ENCODE assay signal across 11 cellular contexts in genomic region chr1:48258106-48258505, GRCh38. TPM values are rescaled to one million over a fixed set of nuclear protein-coding genes. Genes with fewer than 3 reads are reported as not detected.
"Had no signal": no experiment of that assay in that cellular context is flagged by ENCODE, and none has a peak within 500 bp of the region (broad histone marks: within the 10 kb centered on the region; RNA-seq: fewer than 3 reads in every experiment).

No MANE protein-coding gene starts in this region.

- H3K4me1 ChIP-seq: HAP-1 had no signal

- ATAC-seq: GM23338, HCT116 had no signal

- H3K36me3 ChIP-seq: HAP-1 had no signal

- H3K9me3 ChIP-seq: HAP-1 had no signal

- H3K27ac ChIP-seq: GM23248 had no signal

- DNase-seq: GM23248, GOT3, H7, H9, HCEC 1CT, HFFc6 had no signal

- H3K4me3 ChIP-seq: GM23248, GM23338, HAP-1 had no signal

RNA-seq across cellular contexts. Expression of gene SLC5A9, which starts 35.6 kb away (rescaled TPM):
- total RNA-seq: GM23248, H1, H4, H9, HFFc6 had no signal
